18 cellular contexts compared by ENCODE assay signal in genomic region chr20:62568045-62568389, GRCh38.
DNase-seq lines count a peak whose midpoint lies in the region; ATAC-seq, FAIRE-seq and TF ChIP-seq lines count a peak whose summit lies in the region.
"Had no signal": no experiment of that assay in that cellular context is flagged by ENCODE, and none has a peak within 500 bp of the region (broad histone marks: within the 10 kb centered on the region; RNA-seq: fewer than 3 reads in every experiment).

No MANE protein-coding gene starts in this region.

- intact Hi-C loops in heart right ventricle (cut with DNase I) = no loop called here

- no peaks in the 10 kb centered on the region for H3K4me1 ChIP-seq in cardiac muscle cell (ENCODE audit: low read depth)
- peaks cover 0 to 24% (median 0%) of the 10 kb centered on the region in 9 donors for H3K4me1 ChIP-seq in heart right ventricle
- H3K4me1 ChIP-seq in neuronal stem cell (ENCODE audit: control insufficient read depth in 2 of 2, insufficient read depth in 1 of 2, low read depth in 1 of 2, low read length in 2 of 2) = peaks cover 0 to 5% of the 10 kb centered on the region in 2 donors

- H3K9me3 Mint-ChIP-seq in activated CD4-positive, alpha-beta T cell treated with anti-CD3 and anti-CD28 coated beads, Interleukin-2, amount 10 ng/mL, durations not matched to agents 7 days and 5 days = peaks cover 3% of the 10 kb centered on the region
- H3K9me3 Mint-ChIP-seq: CD8-positive, alpha-beta T cell had no signal

- no peak overlapping the region for H3K27ac Mint-ChIP-seq in activated CD4-positive, alpha-beta T cell treated with anti-CD3 and anti-CD28 coated beads, Interleukin-2, amount 10 ng/mL, durations not matched to agents 7 days and 5 days
- H3K27ac Mint-ChIP-seq: B cell; CD8-positive, alpha-beta T cell had no signal

- peaks cover 3% of the 10 kb centered on the region for H3K79me1 ChIP-seq in neuronal stem cell (ENCODE audit: low read depth, low read length)

- no peak overlapping the region for H2BK12ac ChIP-seq in neuronal stem cell (ENCODE audit: low read length)

- H2BK5ac ChIP-seq in neuronal stem cell (ENCODE audit: low read length) = no peak overlapping the region

- H3K4ac ChIP-seq in neuronal stem cell (ENCODE audit: low read length) = no peak overlapping the region

- no peak overlapping the region for H4K91ac ChIP-seq in neuronal stem cell (ENCODE audit: low read depth, low read length, poor library complexity)

- no peak overlapping the region for H3K4me2 ChIP-seq in neuronal stem cell (ENCODE audit: insufficient read depth, low read length, poor library complexity, severe bottlenecking)
- H3K4me2 ChIP-seq: BLaER1 treated with 17β-estradiol and CSF1 and Interleukin-3, amounts not matched to agents 10 nM and 100 nM had no signal

- H3K36me3 ChIP-seq in cardiac muscle cell (no peaks in the 10 kb centered on the region), heart right ventricle (peaks cover 0 to 19% (median 0%) of the 10 kb centered on the region in 9 donors), neuronal stem cell (replicated peaks in 1 of 2; ENCODE audit: control insufficient read depth in 2 of 2, insufficient read depth in 2 of 2, low read length in 2 of 2) (no peaks in the 10 kb centered on the region)
- H3K36me3 ChIP-seq: BLaER1 treated with 17β-estradiol and CSF1 and Interleukin-3, amounts not matched to agents 10 nM and 100 nM had no signal

- H3K9me3 ChIP-seq in cardiac muscle cell (ENCODE audit: low read depth) (no peaks in the 10 kb centered on the region), heart right ventricle (no peaks in the 10 kb centered on the region), neuronal stem cell (replicated peaks in 1 of 2; ENCODE audit: control insufficient read depth in 2 of 2, insufficient read depth in 1 of 2, low read depth in 1 of 2, low read length in 2 of 2) (peaks cover 0 to 3% of the 10 kb centered on the region in 2 donors)
- H3K9me3 ChIP-seq: BLaER1 treated with 17β-estradiol and CSF1 and Interleukin-3, amounts not matched to agents 10 nM and 100 nM had no signal

- H3K9ac ChIP-seq in neuronal stem cell (ENCODE audit: low read depth, low read length, poor library complexity) = no peak overlapping the region
- H3K9ac ChIP-seq: BLaER1 treated with 17β-estradiol and CSF1 and Interleukin-3, amounts not matched to agents 10 nM and 100 nM had no signal

- peaks cover 7% of the 10 kb centered on the region for H3K27me3 Mint-ChIP-seq in activated CD4-positive, alpha-beta T cell treated with anti-CD3 and anti-CD28 coated beads, Interleukin-2, amount 10 ng/mL, durations not matched to agents 7 days and 5 days

- H3K36me3 Mint-ChIP-seq in activated CD4-positive, alpha-beta T cell treated with anti-CD3 and anti-CD28 coated beads, Interleukin-2, amount 10 ng/mL, durations not matched to agents 7 days and 5 days (ENCODE audit: low read depth) = no peaks in the 10 kb centered on the region
- H3K36me3 Mint-ChIP-seq: CD8-positive, alpha-beta T cell had no signal

- H2BK15ac ChIP-seq in neuronal stem cell (ENCODE audit: low read length) = peak overlapping the region; percentile 75

- peak overlapping the region; percentile 70 for H2AK5ac ChIP-seq in neuronal stem cell (ENCODE audit: low read depth, low read length)

- DNase-seq in cardiac muscle cell (ENCODE audit: low read depth in 1 of 2, low spot score in 1 of 2) = no peak
- DNase-seq in heart right ventricle = no peak
- no peak for DNase-seq in HTR-8/SVneo (ENCODE audit: insufficient read length, low spot score)
- no peak for DNase-seq in neuronal stem cell (ENCODE audit: low spot score)
- DNase-seq in activated gamma-delta T cell (lab: John Stamatoyannopoulos, UW) = no peak
- DNase-seq in activated CD4-positive, alpha-beta T cell treated with anti-CD3 and anti-CD28 coated beads, Interleukin-2, amount 10 ng/mL, durations not matched to agents 7 days and 5 days = no peak
- DNase-seq: Calu3; CD8-positive, alpha-beta T cell; DMS79 treated with DMSO at 0.1 percent for 48 hours; GF-D8; H9; IMR-90 had no signal

- FAIRE-seq in HTR-8/SVneo (lab: Jason Lieb, UNC) = peak; percentile 9
- FAIRE-seq: H1, K562 had no signal

- CTCF ChIA-PET in activated CD4-positive, alpha-beta T cell treated with anti-CD3 and anti-CD28 coated beads, Interleukin-2, amount 10 ng/mL, durations not matched to agents 7 days and 5 days (lab: Charles Lee) = no interaction called here

- H3K23ac ChIP-seq in neuronal stem cell (ENCODE audit: low read depth, low read length, poor library complexity) = peak overlapping the region; percentile 89

- no peak overlapping the region for H3K14ac ChIP-seq in neuronal stem cell (ENCODE audit: low read length)

- no peak overlapping the region for H3K4me3 Mint-ChIP-seq in activated CD4-positive, alpha-beta T cell treated with anti-CD3 and anti-CD28 coated beads, Interleukin-2, amount 10 ng/mL, durations not matched to agents 7 days and 5 days
- H3K4me3 Mint-ChIP-seq: B cell; CD8-positive, alpha-beta T cell; H9 had no signal

- H4K8ac ChIP-seq in neuronal stem cell (ENCODE audit: low read depth, low read length) = no peak overlapping the region

- POLR2A ChIA-PET in activated CD4-positive, alpha-beta T cell treated with anti-CD3 and anti-CD28 coated beads, Interleukin-2, amount 10 ng/mL, durations not matched to agents 7 days and 5 days (lab: Charles Lee) = no interaction called here

- H3K27me3 ChIP-seq in cardiac muscle cell = no peaks in the 10 kb centered on the region
- peaks cover 0 to 16% (median 0%) of the 10 kb centered on the region in 7 donors for H3K27me3 ChIP-seq in heart right ventricle
- peaks cover 0 to 50% (median 2%) of the 10 kb centered on the region in 3 experiments for H3K27me3 ChIP-seq in neuronal stem cell (ENCODE audit: control insufficient read depth in 3 of 3, insufficient read depth in 3 of 3, low read depth in 1 of 3, low read length in 3 of 3)

- H3K27ac ChIP-seq in cardiac muscle cell = peak overlapping the region; percentile 71
- H3K27ac ChIP-seq in heart right ventricle = peak overlapping the region in 2 of 10 donors; percentile 7 to 9
- no peak overlapping the region for H3K27ac ChIP-seq in neuronal stem cell (replicated peaks; ENCODE audit: low read length)
- H3K27ac ChIP-seq: 22Rv1; BLaER1 treated with 17β-estradiol and CSF1 and Interleukin-3, amounts not matched to agents 10 nM and 100 nM had no signal

- peaks cover 4% of the 10 kb centered on the region for H3K4me1 Mint-ChIP-seq in activated CD4-positive, alpha-beta T cell treated with anti-CD3 and anti-CD28 coated beads, Interleukin-2, amount 10 ng/mL, durations not matched to agents 7 days and 5 days

- H3K4me3 ChIP-seq in cardiac muscle cell = no peak overlapping the region
- no peak overlapping the region for H3K4me3 ChIP-seq in heart right ventricle
- peak overlapping the region in 1 of 2 donors; percentile 56 for H3K4me3 ChIP-seq in neuronal stem cell (ENCODE audit: low read length in 2 of 2)
- H3K4me3 ChIP-seq: BLaER1 treated with 17β-estradiol and CSF1 and Interleukin-3, amounts not matched to agents 10 nM and 100 nM; K562 had no signal

- ATAC-seq in heart right ventricle = no peak
- no peak for ATAC-seq in GM21528 (IDR thresholded peaks at IDR 0.05; ENCODE audit: low FRiP score, unreplicated experiment)
- ATAC-seq: CD8-positive, alpha-beta T cell; K562 had no signal

- WGBS in heart right ventricle, 2 donors = 74 to 76% methylated on average over 8 of the region's 8 CpGs
- WGBS in neuronal stem cell (ENCODE audit: extremely low coverage in 2 of 2, insufficient read length in 2 of 2, insufficient replicate concordance in 1 of 2), 2 donors = no CpG with 5 or more reads among the region's 8 CpGs

- H2BK120ac ChIP-seq in neuronal stem cell (ENCODE audit: low read depth, low read length) = no peak overlapping the region

- peak overlapping the region; percentile 38 for H3K18ac ChIP-seq in neuronal stem cell (ENCODE audit: low read length)

- TF ChIP-seq CTCF in cardiac muscle cell (IDR thresholded peaks at IDR 0.05; ENCODE audit: low read depth, low read length) (no peak), heart right ventricle (IDR thresholded peaks at IDR 0.05) (no peak)

- H2AFZ ChIP-seq in neuronal stem cell (ENCODE audit: low read length) = no peak overlapping the region
